ENCODE assay signal across 8 cellular contexts in the genomic region with DNA sequence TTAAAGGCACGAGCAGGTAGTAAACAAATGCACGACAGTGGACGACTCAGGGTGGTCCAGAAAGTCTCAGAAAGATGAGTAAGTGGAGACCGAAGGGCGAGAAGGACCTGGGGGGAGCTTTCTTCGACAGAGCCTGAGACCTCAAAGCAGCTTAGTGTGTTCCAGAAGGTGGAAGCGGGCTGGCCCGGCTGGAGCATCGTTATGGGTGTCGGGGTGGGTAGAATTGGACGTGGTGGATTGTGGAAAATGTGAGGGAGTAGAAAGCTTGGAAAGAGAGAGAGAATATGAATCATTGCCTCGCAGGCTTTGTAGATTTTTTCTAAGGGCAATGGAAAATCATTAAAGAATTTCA. TPM values are rescaled to one million over a fixed set of nuclear protein-coding genes. Genes with fewer than 3 reads are reported as not detected.
DNase-seq lines count a peak whose midpoint lies in the region; ATAC-seq and TF ChIP-seq lines count a peak whose summit lies in the region.

No MANE protein-coding gene starts in this region.

- peak overlapping the region in 9 of 11 experiments; percentile 29 to 87 (median 81); a peak in 16 of 22 replicates for H3K27ac ChIP-seq in BLaER1 treated with 17β-estradiol and CSF1 and Interleukin-3, amounts not matched to agents 10 nM and 100 nM
- no peak overlapping the region for H3K27ac ChIP-seq in right cardiac atrium (ENCODE audit: low read length)

- peaks cover 0 to 9% (median 0%) of the 10 kb centered on the region in 3 donors for H3K27me3 Mint-ChIP-seq in naive B cell

- peak overlapping the region; percentile 78 to 93 (median 90) for H3K4me2 ChIP-seq in BLaER1 treated with 17β-estradiol and CSF1 and Interleukin-3, amounts not matched to agents 10 nM and 100 nM

- intact Hi-C loops in right cardiac atrium (cut with DNase I) = loop anchor here in 2 of 4 donors (5.0 to 10.0 kb wide), 2 partner anchors 140 to 143 kb away; partner anchors contain the start of gene PHYH (in 2 of the 2)

- H3K4me1 Mint-ChIP-seq in naive B cell = peaks cover 18 to 20% (median 19%) of the 10 kb centered on the region in 3 donors

- ATAC-seq in naive B cell (ENCODE audit: low read depth in 2 of 2) = no peak
- no peak for ATAC-seq in HG03039 (IDR thresholded peaks at IDR 0.05; ENCODE audit: unreplicated experiment)
- ATAC-seq in HG02759 (IDR thresholded peaks at IDR 0.05; ENCODE audit: unreplicated experiment) = no peak
- no peak for ATAC-seq in right cardiac atrium

- TF ChIP-seq CTCF in astrocyte of the spinal cord (IDR thresholded peaks at IDR 0.05; ENCODE audit: low read depth, low read length) = no peak

- no peaks in the 10 kb centered on the region for H3K36me3 Mint-ChIP-seq in naive B cell

- WGBS in right cardiac atrium = 8% methylated on average over 12 of the region's 12 CpGs

- peak overlapping the region; percentile 56 to 92 (median 80) for H3K4me3 ChIP-seq in BLaER1 treated with 17β-estradiol and CSF1 and Interleukin-3, amounts not matched to agents 10 nM and 100 nM
- peak overlapping the region; percentile 63 for H3K4me3 ChIP-seq in astrocyte of the spinal cord (ENCODE audit: low read depth, low read length)
- H3K4me3 ChIP-seq in right cardiac atrium (ENCODE audit: low read length) = no peak overlapping the region

- peak overlapping the region; percentile 75 to 96 (median 90) for H3K4me3 Mint-ChIP-seq in naive B cell

- in situ Hi-C loops in astrocyte of the spinal cord (cut with HindIII; ENCODE audit: low sequenced_read_pairs) = no loop called here

- peaks cover 14 to 31% (median 21%) of the 10 kb centered on the region in 10 experiments for H3K4me1 ChIP-seq in BLaER1 treated with 17β-estradiol and CSF1 and Interleukin-3, amounts not matched to agents 10 nM and 100 nM
- H3K4me1 ChIP-seq in right cardiac atrium (ENCODE audit: control insufficient read depth, insufficient read depth, low read length) = no peaks in the 10 kb centered on the region

- no peaks in the 10 kb centered on the region for H3K9me3 Mint-ChIP-seq in naive B cell

- H3K9me3 ChIP-seq in BLaER1 treated with 17β-estradiol and CSF1 and Interleukin-3, amounts not matched to agents 10 nM and 100 nM (replicated peaks in 1 of 11) = no peaks in the 10 kb centered on the region
- H3K9me3 ChIP-seq in right cardiac atrium (ENCODE audit: control insufficient read depth, low read length) = no peaks in the 10 kb centered on the region

- H3K9ac ChIP-seq in BLaER1 treated with 17β-estradiol and CSF1 and Interleukin-3, amounts not matched to agents 10 nM and 100 nM = peak overlapping the region in 10 of 11 experiments; percentile 54 to 90 (median 84); a peak in 19 of 22 replicates

- no peaks in the 10 kb centered on the region for H3K27me3 ChIP-seq in BLaER1 treated with 17β-estradiol and CSF1 and Interleukin-3, amounts not matched to agents 10 nM and 100 nM
- H3K27me3 ChIP-seq in right cardiac atrium (ENCODE audit: control insufficient read depth, insufficient read depth) = no peaks in the 10 kb centered on the region

- H3K36me3 ChIP-seq in BLaER1 treated with 17β-estradiol and CSF1 and Interleukin-3, amounts not matched to agents 10 nM and 100 nM = peaks cover 0 to 35% (median 31%) of the 10 kb centered on the region in 11 experiments; a peak in 16 of 22 replicates

- DNase-seq in HK-2 (ENCODE audit: unreplicated experiment) (peak; percentile 4), astrocyte of the spinal cord (ENCODE audit: low read depth, low spot score) (peak; percentile 3), naive B cell (no peak), NCI-H2107 treated with DMSO at 0.1 percent for 48 hours (lab: John Stamatoyannopoulos, UW; ENCODE audit: unreplicated experiment) (no peak), right cardiac atrium (no peak)

- H4K20me1 ChIP-seq in BLaER1 treated with 17β-estradiol and CSF1 and Interleukin-3, amounts not matched to agents 10 nM and 100 nM = peaks cover 0 to 21% (median 5%) of the 10 kb centered on the region in 11 experiments; a peak in 7 of 22 replicates

- peak overlapping the region in 3 of 6 donors; percentile 40 to 96 (median 88) for H3K27ac Mint-ChIP-seq in naive B cell

RNA-seq across cellular contexts. Expression of gene MCM10, which starts 0.6 kb away (rescaled TPM):
- polyA plus RNA-seq in naive B cell (ENCODE audit: low read depth in 6 of 6) = under 1 TPM in 1 of 6 donors, not detected in 5; 0.06 TPM
- total RNA-seq in right cardiac atrium = under 1 TPM in 3 of 4 donors, not detected in 1; 0.23 to 0.35 (median 0.33) TPM
- 0.07 TPM for polyA plus RNA-seq in right cardiac atrium

Comparison
In these comparisons a context has a peak if more than half of its experiments do, and no peak if none do; other contexts are left out.
1. DNase-seq: peak in HK-2 (single experiment) and astrocyte of the spinal cord (single experiment); none in naive B cell (single experiment), NCI-H2107 treated with DMSO at 0.1 percent for 48 hours (single experiment) and right cardiac atrium (0 of 3).